Comparison of ENCODE assay signal across 18 cellular contexts in the genomic region with DNA sequence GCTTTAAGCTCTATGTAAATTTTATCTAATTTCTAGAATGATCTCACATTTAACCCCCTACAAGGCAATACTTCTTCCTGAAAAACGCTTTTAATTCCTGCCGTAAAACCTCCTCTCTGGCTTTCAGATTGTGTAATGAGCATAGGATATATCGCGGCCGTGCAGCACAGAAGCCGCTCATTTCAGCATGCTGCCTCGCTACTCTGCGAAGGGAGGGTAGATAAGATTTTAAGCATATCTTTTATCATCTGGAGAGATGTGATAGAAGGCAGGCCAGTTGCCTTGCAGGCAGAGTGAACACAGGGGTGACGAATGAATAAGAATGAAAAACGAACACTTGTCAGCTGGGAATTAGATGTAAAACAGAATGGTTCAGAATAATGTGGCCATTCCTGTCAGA.
DNase-seq lines count a peak whose midpoint lies in the region; ATAC-seq and TF ChIP-seq lines count a peak whose summit lies in the region.
"Had no signal": no experiment of that assay in that cellular context is flagged by ENCODE, and none has a peak within 500 bp of the region (broad histone marks: within the 10 kb centered on the region; RNA-seq: fewer than 3 reads in every experiment).

No MANE protein-coding gene starts in this region.

- H3K4me3 ChIP-seq in fibroblast of pulmonary artery (replicated peaks; ENCODE audit: low read depth, low read length) = no peak overlapping the region
- H3K4me3 ChIP-seq in smooth muscle cell = peak overlapping the region; percentile 24
- H3K4me3 ChIP-seq: A549 had no signal

- H3K9ac ChIP-seq in smooth muscle cell (ENCODE audit: low read depth) = no peak overlapping the region

- no peaks in the 10 kb centered on the region for H3K79me2 ChIP-seq in smooth muscle cell (ENCODE audit: low read depth)

- no peak for ATAC-seq in SK-N-SH treated with all-trans-retinoic acid at 6 μM for 48 hours
- ATAC-seq in GM21825 (IDR thresholded peaks at IDR 0.05; ENCODE audit: unreplicated experiment) = no peak
- ATAC-seq in GM21576 (IDR thresholded peaks at IDR 0.05; ENCODE audit: unreplicated experiment) = no peak
- ATAC-seq: A549 had no signal

- no peak for TF ChIP-seq CTCF in 22Rv1 (IDR thresholded peaks at IDR 0.05)
- no peak for TF ChIP-seq CTCF in fibroblast of pulmonary artery (IDR thresholded peaks at IDR 0.05; ENCODE audit: low read length, missing control alignments)
- TF ChIP-seq CTCF in smooth muscle cell (IDR thresholded peaks at IDR 0.05; ENCODE audit: borderline replicate concordance, insufficient read depth, poor library complexity, severe bottlenecking) = no peak

- no peaks in the 10 kb centered on the region for H3K9me3 ChIP-seq in smooth muscle cell (replicated peaks; ENCODE audit: low read depth)

- no peaks in the 10 kb centered on the region for H3K4me1 ChIP-seq in smooth muscle cell (ENCODE audit: low read depth)

- peak overlapping the region; percentile 44 for H3K4me2 ChIP-seq in smooth muscle cell
- H3K4me2 ChIP-seq: A549 had no signal

- H3K27ac ChIP-seq in 22Rv1 (peak overlapping the region; percentile 26), smooth muscle cell (ENCODE audit: low read depth) (no peak overlapping the region)
- H3K27ac ChIP-seq: A549 had no signal

- no peaks in the 10 kb centered on the region for H3F3A ChIP-seq in smooth muscle cell (ENCODE audit: low read depth)

- no peaks in the 10 kb centered on the region for H3K36me3 ChIP-seq in smooth muscle cell (ENCODE audit: low read depth)

- DNase-seq in fibroblast of pulmonary artery (ENCODE audit: low read depth) (peak; percentile 12), smooth muscle cell (lab: John Stamatoyannopoulos, UW; ENCODE audit: unreplicated experiment) (no peak)
- DNase-seq in stimulated activated CD4-positive, alpha-beta T cell treated with anti-CD3 and anti-CD28 coated beads, Interleukin-4, amount 100 ng/mL, for 24 hours = no peak
- DNase-seq: DMS53, EL, GF-D8, Kasumi-1, NCI-H1694, NCI-H2081, NCI-H2171, NCI-H524 treated with DMSO at 0.1 percent for 48 hours, NCI-H82, SHP77 had no signal

- H4K20me1 ChIP-seq in smooth muscle cell (ENCODE audit: low read depth) = no peaks in the 10 kb centered on the region

- no peaks in the 10 kb centered on the region for H3K27me3 ChIP-seq in smooth muscle cell (ENCODE audit: low read depth)

- H2AFZ ChIP-seq in smooth muscle cell (ENCODE audit: low read depth) = peak overlapping the region; percentile 45

- WGBS in smooth muscle cell (ENCODE audit: low lambda C conversion rate) = 37% methylated on average over 10 of the region's 10 CpGs

TF ChIP-seq in SK-N-SH treated with all-trans-retinoic acid at 6 μM for 48 hours, 23 proteins besides CTCF, POLR2A, EP300 and RAD21:
- TF ChIP-seq ZNF70 (CRISPR knock-in tag; IDR thresholded peaks at IDR 0.05) (peak; percentile 98), TCF4 (CRISPR knock-in tag; IDR thresholded peaks at IDR 0.05; ENCODE audit: borderline replicate concordance) (peak; percentile 78), TSHZ2 (CRISPR knock-in tag; IDR thresholded peaks at IDR 0.05) (no peak)
